16 cellular contexts compared by ENCODE assay signal in the genomic region with DNA sequence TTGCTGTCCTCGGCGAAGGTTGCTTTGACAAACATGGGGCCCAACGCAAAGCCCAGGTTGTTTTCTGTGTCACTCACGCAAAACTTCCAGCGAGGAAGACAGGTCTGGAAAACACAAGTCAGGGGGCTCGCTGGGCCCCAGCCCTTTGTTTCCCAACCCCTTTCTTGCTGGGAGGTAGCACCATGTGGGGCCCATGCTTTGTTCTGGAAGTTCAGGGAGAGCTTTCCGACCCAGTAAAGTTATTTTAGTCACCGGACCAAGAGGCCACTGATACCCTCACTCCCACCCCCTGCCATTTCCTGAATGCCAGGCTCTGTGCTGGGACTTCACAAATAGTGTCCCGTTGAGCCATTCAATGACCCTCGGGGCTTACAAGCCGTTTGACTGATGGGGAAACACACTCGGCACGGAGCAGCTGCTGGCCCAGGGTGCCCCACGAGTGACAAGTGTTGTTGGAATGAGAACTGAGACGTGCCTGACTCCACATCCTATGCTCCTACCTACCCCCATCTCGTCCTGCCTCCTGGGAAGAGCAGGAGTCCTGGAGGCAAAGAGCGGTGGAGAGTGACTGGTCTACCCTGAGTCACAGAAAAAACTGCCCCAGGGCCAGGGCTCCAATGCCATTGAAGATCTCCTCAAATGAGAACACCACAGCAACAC. TPM values are rescaled to one million over a fixed set of nuclear protein-coding genes. Genes with fewer than 3 reads are reported as not detected.
DNase-seq lines count a peak whose midpoint lies in the region; ATAC-seq and TF ChIP-seq lines count a peak whose summit lies in the region.
"Had no signal": no experiment of that assay in that cellular context is flagged by ENCODE, and none has a peak within 500 bp of the region (broad histone marks: within the 10 kb centered on the region; RNA-seq: fewer than 3 reads in every experiment).

No MANE protein-coding gene starts in this region.

- no peak for TF ChIP-seq POLR2A in body of pancreas (IDR thresholded peaks at IDR 0.05)

- H3K36me3 ChIP-seq in HUES64 (ENCODE audit: insufficient read depth, low read length) (peaks cover 31% of the 10 kb centered on the region), body of pancreas (replicated peaks in 1 of 2; ENCODE audit: insufficient read depth in 1 of 2, low read depth in 2 of 2) (peaks cover 11 to 12% of the 10 kb centered on the region in 2 donors)
- H3K36me3 ChIP-seq: ovary had no signal

- H3K9me3 ChIP-seq in HUES64 (ENCODE audit: insufficient read depth, low read depth, low read length) (no peaks in the 10 kb centered on the region), body of pancreas (no peaks in the 10 kb centered on the region)
- H3K9me3 ChIP-seq: BE2C, lower lobe of right lung, ovary had no signal

- peaks cover 7% of the 10 kb centered on the region; the same call in 1 of the 2 replicates for H3K4me1 ChIP-seq in HUES64 (ENCODE audit: insufficient read depth, low read length)
- peaks cover 60% of the 10 kb centered on the region for H3K4me1 ChIP-seq in body of pancreas
- H3K4me1 ChIP-seq: BE2C, lower lobe of right lung had no signal

- in situ Hi-C loops in G401 (cut with HindIII; ENCODE audit: low sequenced_read_pairs) = no loop called here

- no peak overlapping the region for H3K9ac ChIP-seq in HUES64 (ENCODE audit: low read depth, low read length)

- no peak for TF ChIP-seq CTCF in body of pancreas (IDR thresholded peaks at IDR 0.05)

- H3K4me3 ChIP-seq in HUES64 (ENCODE audit: low read length) (no peak overlapping the region), body of pancreas (no peak overlapping the region)
- H3K4me3 ChIP-seq: hepatocyte, lower lobe of right lung, ovary had no signal

- no peak for ATAC-seq in body of pancreas
- ATAC-seq: lower lobe of right lung had no signal

- 62% methylated on average over 17 of the region's 17 CpGs for WGBS in HUES64
- whole genome bisulfite sequencing in body of pancreas, 2 donors = 74 to 84% methylated on average over 14 to 17 of the region's 17 CpGs

- H3K27ac ChIP-seq in HUES64 (ENCODE audit: low read depth, low read length) (peak overlapping the region; percentile 78; the same call in 1 of the 2 replicates), body of pancreas (peak overlapping the region; percentile 18 to 78 (median 64))
- H3K27ac ChIP-seq: hepatocyte, lower lobe of right lung, ovary had no signal

- H3K27me3 ChIP-seq in HUES64 (ENCODE audit: insufficient read depth, low read length) (no peaks in the 10 kb centered on the region), body of pancreas (no peaks in the 10 kb centered on the region)
- H3K27me3 ChIP-seq: BE2C, hepatocyte, ovary had no signal

- intact Hi-C loops in body of pancreas (cut with DNase I) = loop anchor here (10.0 kb wide), 1 partner anchor 417 kb away; no protein-coding TSS in a partner anchor

- DNase-seq in AG20443 (ENCODE audit: low spot score) (peak; percentile 52), body of pancreas (no peak), kidney tubule cell (ENCODE audit: low spot score) (peak; percentile 95), NCI-H2029 (lab: John Stamatoyannopoulos, UW) (no peak), foreskin melanocyte (no peak), G401 (ENCODE audit: low spot score) (no peak)
- DNase-seq in stimulated activated CD4-positive, alpha-beta T cell treated with anti-CD3 and anti-CD28 coated beads, Interleukin-4, amount 100 ng/mL, for 24 hours = no peak
- DNase-seq: BE2C; lower lobe of right lung; NCI-H1092 treated with DMSO at 0.1 percent for 48 hours; NCI-H526; ovary; SHP77 treated with DMSO at 0.1 percent for 48 hours; stimulated activated naive CD4-positive, alpha-beta T cell treated with Interleukin-2 at 50 U/mL for 16 hours had no signal

RNA-seq across cellular contexts. Expression of a gene that starts 52.0 kb away (rescaled TPM):
- 29.4 TPM for polyA plus RNA-seq in HUES64 (2013, experiment 1 of 2)
- 36.1 TPM for polyA plus RNA-seq in HUES64 (2013, experiment 2 of 2)
- total RNA-seq in body of pancreas = 10 to 100 TPM; 79.1 to 83.3 TPM
- total RNA-seq in G401 (2014; rRNA removed; shearing (Covaris generic)) = 19.3 and 50.4 TPM in 2 replicates

Comparison
In these comparisons a context has a peak if more than half of its experiments do, and no peak if none do; other contexts are left out.
1. DNase-seq: peak in AG20443 (single experiment) and kidney tubule cell (single experiment); none in body of pancreas (0 of 4), NCI-H2029 (single experiment), foreskin melanocyte (single experiment), stimulated activated CD4-positive, alpha-beta T cell treated with anti-CD3 and anti-CD28 coated beads, Interleukin-4, amount 100 ng/mL, for 24 hours (single experiment) and G401 (single experiment).